In genomic region chr9:89454498-89455355, GRCh38 we compare ENCODE assay signal across 18 cellular contexts. TPM values are rescaled to one million over a fixed set of nuclear protein-coding genes. Genes with fewer than 3 reads are reported as not detected.
A peak's percentile ranks its signal among the peaks of the same experiment; 100 is the strongest.
DNase-seq lines count a peak whose midpoint lies in the region; ATAC-seq and TF ChIP-seq lines count a peak whose summit lies in the region.
"Had no signal": no experiment of that assay in that cellular context is flagged by ENCODE, and none has a peak within 500 bp of the region (broad histone marks: within the 10 kb centered on the region; RNA-seq: fewer than 3 reads in every experiment).

No MANE protein-coding gene starts in this region.

- no peaks in the 10 kb centered on the region for H3K9me3 Mint-ChIP-seq in activated CD8-positive, alpha-beta memory T cell treated with anti-CD3 and anti-CD28 coated beads, Interleukin-2, amount 10 ng/mL, durations not matched to agents 7 days and 5 days (ENCODE audit: low read depth)
- no peaks in the 10 kb centered on the region for H3K9me3 Mint-ChIP-seq in activated CD8-positive, alpha-beta T cell treated with anti-CD3 and anti-CD28 coated beads for 36 hours
- H3K9me3 Mint-ChIP-seq: nephron progenitor cell had no signal

- H3K4me3 ChIP-seq in spleen = peak overlapping the region in 1 of 8 donors; percentile 10
- no peak overlapping the region for H3K4me3 ChIP-seq in esophagus muscularis mucosa
- H3K4me3 ChIP-seq: A549, breast epithelium, tibial artery had no signal

- H3K27ac ChIP-seq in spleen (peak overlapping the region in 7 of 8 donors; percentile 35 to 80 (median 47)), esophagus muscularis mucosa (replicated peaks in 1 of 4) (no peak overlapping the region)
- H3K27ac ChIP-seq: A549, breast epithelium, tibial artery had no signal

- TF ChIP-seq POLR2A in spleen (IDR thresholded peaks at IDR 0.05) (no peak), esophagus muscularis mucosa (IDR thresholded peaks at IDR 0.05; ENCODE audit: low read depth) (no peak)

- H3K4me3 Mint-ChIP-seq in activated CD8-positive, alpha-beta memory T cell treated with anti-CD3 and anti-CD28 coated beads, Interleukin-2, amount 10 ng/mL, durations not matched to agents 7 days and 5 days = no peak overlapping the region
- peak overlapping the region; percentile 62 for H3K4me3 Mint-ChIP-seq in activated CD8-positive, alpha-beta T cell treated with anti-CD3 and anti-CD28 coated beads for 36 hours
- H3K4me3 Mint-ChIP-seq: nephron progenitor cell had no signal

- CTCF ChIA-PET in activated CD8-positive, alpha-beta memory T cell treated with anti-CD3 and anti-CD28 coated beads, Interleukin-2, amount 10 ng/mL, durations not matched to agents 7 days and 5 days (lab: Charles Lee) = interaction anchor here (0.7 to 3.5 kb wide), 4 partner anchors 9 to 94 kb away, joined by 3 to 23 read pairs (median 6); no protein-coding TSS in a partner anchor
- CTCF ChIA-PET in activated CD8-positive, alpha-beta T cell treated with anti-CD3 and anti-CD28 coated beads for 36 hours (lab: Charles Lee) = interaction anchor here (1.0 to 2.2 kb wide), 3 partner anchors 14 to 94 kb away, joined by 3 to 10 read pairs (median 4); no protein-coding TSS in a partner anchor

- peaks cover 70% of the 10 kb centered on the region for H3K36me3 Mint-ChIP-seq in activated CD8-positive, alpha-beta memory T cell treated with anti-CD3 and anti-CD28 coated beads, Interleukin-2, amount 10 ng/mL, durations not matched to agents 7 days and 5 days
- H3K36me3 Mint-ChIP-seq in activated CD8-positive, alpha-beta T cell treated with anti-CD3 and anti-CD28 coated beads for 36 hours (ENCODE audit: low read depth) = peaks cover 78% of the 10 kb centered on the region

- H3K9me3 ChIP-seq in spleen (no peaks in the 10 kb centered on the region), esophagus muscularis mucosa (no peaks in the 10 kb centered on the region)
- H3K9me3 ChIP-seq: A549, breast epithelium, tibial artery had no signal

- no peak for DNase-seq in activated CD8-positive, alpha-beta memory T cell treated with anti-CD3 and anti-CD28 coated beads, Interleukin-2, amount 10 ng/mL, durations not matched to agents 7 days and 5 days
- no peak for DNase-seq in activated CD8-positive, alpha-beta memory T cell treated with anti-CD3 and anti-CD28 coated beads, Interleukin-2, amount 50 U/mL, for 48 hours
- no peak for DNase-seq in activated CD8-positive, alpha-beta T cell treated with anti-CD3 and anti-CD28 coated beads for 36 hours
- DNase-seq in spleen (peak; percentile 83), T-helper 9 cell (no peak), esophagus muscularis mucosa (ENCODE audit: extremely low spot score) (no peak)
- DNase-seq: activated CD4-positive, CD25-positive, alpha-beta regulatory T cell treated with anti-CD3 and anti-CD28 coated beads, Interleukin-2, amount 50 U/mL, for 72 hours; Calu3; left ventricle myocardium superior; NCI-H2029; NCI-H526 treated with DMSO at 0.1 percent for 48 hours; nephron progenitor cell; SW 1271; tibial artery had no signal

- H3K27ac Mint-ChIP-seq in activated CD8-positive, alpha-beta memory T cell treated with anti-CD3 and anti-CD28 coated beads, Interleukin-2, amount 10 ng/mL, durations not matched to agents 7 days and 5 days = peak overlapping the region; percentile 87
- peak overlapping the region; percentile 95 for H3K27ac Mint-ChIP-seq in activated CD8-positive, alpha-beta T cell treated with anti-CD3 and anti-CD28 coated beads for 36 hours

- peak; percentile 11 for ATAC-seq in activated CD8-positive, alpha-beta memory T cell treated with anti-CD3 and anti-CD28 coated beads, Interleukin-2, amount 10 ng/mL, durations not matched to agents 7 days and 5 days
- ATAC-seq in activated CD8-positive, alpha-beta T cell treated with anti-CD3 and anti-CD28 coated beads for 36 hours = no peak
- ATAC-seq in esophagus mucosa (peak; percentile 20), HG03460 (IDR thresholded peaks at IDR 0.05; ENCODE audit: unreplicated experiment) (no peak)
- ATAC-seq: A549 had no signal

- no peak for TF ChIP-seq CTCF in activated CD8-positive, alpha-beta T cell treated with anti-CD3 and anti-CD28 coated beads for 36 hours (IDR thresholded peaks at IDR 0.05)
- TF ChIP-seq CTCF in spleen (IDR thresholded peaks at IDR 0.05 in 8 of 11, conservative IDR thresholded peaks at IDR 0.05 in 3 of 11) (no peak), esophagus muscularis mucosa (IDR thresholded peaks at IDR 0.05) (no peak)

- no peaks in the 10 kb centered on the region for H3K27me3 Mint-ChIP-seq in activated CD8-positive, alpha-beta memory T cell treated with anti-CD3 and anti-CD28 coated beads, Interleukin-2, amount 10 ng/mL, durations not matched to agents 7 days and 5 days
- H3K27me3 Mint-ChIP-seq in activated CD8-positive, alpha-beta T cell treated with anti-CD3 and anti-CD28 coated beads for 36 hours = no peaks in the 10 kb centered on the region

- TF ChIP-seq EP300 in esophagus muscularis mucosa (IDR thresholded peaks at IDR 0.05) = no peak

- 67 to 87% (median 80%) methylated on average over 19 to 25 of the region's 25 CpGs for WGBS in spleen, 5 donors
- 85% methylated on average over 24 of the region's 25 CpGs for WGBS in esophagus muscularis mucosa

- peaks cover 0 to 63% (median 19%) of the 10 kb centered on the region in 6 donors for H3K36me3 ChIP-seq in spleen
- peaks cover 0 to 18% (median 11%) of the 10 kb centered on the region in 4 donors for H3K36me3 ChIP-seq in esophagus muscularis mucosa
- H3K36me3 ChIP-seq: breast epithelium had no signal

- H3K27me3 ChIP-seq in spleen (replicated peaks in 1 of 7) = no peaks in the 10 kb centered on the region
- no peaks in the 10 kb centered on the region for H3K27me3 ChIP-seq in esophagus muscularis mucosa
- H3K27me3 ChIP-seq: breast epithelium, tibial artery had no signal

- intact Hi-C loops in activated CD8-positive, alpha-beta T cell treated with anti-CD3 and anti-CD28 coated beads for 36 hours (cut with micrococcal nuclease) = no loop called here
- intact Hi-C loops in spleen (cut with DNase I; ENCODE audit: low total_unique reads) (no loop called here), esophagus muscularis mucosa (cut with DNase I) (no loop called here)

- POLR2A ChIA-PET in activated CD8-positive, alpha-beta T cell treated with anti-CD3 and anti-CD28 coated beads for 36 hours (lab: Charles Lee) = interaction anchor here (1.0 to 5.0 kb wide), 6 partner anchors 9 to 144 kb away, joined by 3 to 33 read pairs (median 4); partner anchors contain the start of gene CKS2

- peaks cover 14 to 88% (median 52%) of the 10 kb centered on the region in 6 donors for H3K4me1 ChIP-seq in spleen
- H3K4me1 ChIP-seq in esophagus muscularis mucosa = no peaks in the 10 kb centered on the region
- H3K4me1 ChIP-seq: A549, breast epithelium, tibial artery had no signal

- peaks cover 87% of the 10 kb centered on the region for H3K4me1 Mint-ChIP-seq in activated CD8-positive, alpha-beta memory T cell treated with anti-CD3 and anti-CD28 coated beads, Interleukin-2, amount 10 ng/mL, durations not matched to agents 7 days and 5 days
- peaks cover 94% of the 10 kb centered on the region for H3K4me1 Mint-ChIP-seq in activated CD8-positive, alpha-beta T cell treated with anti-CD3 and anti-CD28 coated beads for 36 hours (ENCODE audit: low read depth)

RNA-seq across cellular contexts. Expression of gene SEMA4D, which starts 43.2 kb away (rescaled TPM):
- 100 to 1,000 TPM; 408 to 525 TPM for total RNA-seq in activated CD8-positive, alpha-beta memory T cell treated with anti-CD3 and anti-CD28 coated beads, Interleukin-2, amount 10 ng/mL, durations not matched to agents 7 days and 5 days
- total RNA-seq in activated CD8-positive, alpha-beta T cell treated with anti-CD3 and anti-CD28 coated beads for 36 hours = 100 to 1,000 TPM; 290 to 317 TPM
- total RNA-seq in esophagus mucosa (30.4 TPM), spleen (100 to 1,000 TPM in 6 of 7 donors, 10 to 100 TPM in 1; 81.6 to 193 (median 171) TPM), esophagus muscularis mucosa (10 to 100 TPM in 3 of 4 donors, 1 to 10 TPM in 1; 7.9 to 14.1 (median 10.6) TPM)
- 10 to 100 TPM; 23.0 to 32.3 (median 31.5) TPM for polyA plus RNA-seq in spleen

Comparison
In these comparisons a context has a peak if more than half of its experiments do, and no peak if none do; other contexts are left out.
1. ATAC-seq: peak in activated CD8-positive, alpha-beta memory T cell treated with anti-CD3 and anti-CD28 coated beads, Interleukin-2, amount 10 ng/mL, durations not matched to agents 7 days and 5 days (single experiment) and esophagus mucosa (single experiment); none in activated CD8-positive, alpha-beta T cell treated with anti-CD3 and anti-CD28 coated beads for 36 hours (single experiment) and HG03460 (single experiment).
2. H3K27ac ChIP-seq: peak in spleen (7 of 8); none in esophagus muscularis mucosa (0 of 4).